8 cellular contexts compared by ENCODE assay signal in genomic region chr19:52821206-52821960, GRCh38. TPM values are rescaled to one million over a fixed set of nuclear protein-coding genes. Genes with fewer than 3 reads are reported as not detected.
DNase-seq lines count a peak whose midpoint lies in the region; ATAC-seq and TF ChIP-seq lines count a peak whose summit lies in the region.
"Not testable (repeated sequence)": the region's sequence is repeated elsewhere in the genome, so short reads cannot be mapped to it uniquely, and the experiment has no call there.

Gene ZNF28, minus strand, starts transcription at chr19:52821633. Its CDS starts 3,675 bp downstream, at chr19:52817958.

- no CpG with 5 or more reads among the region's 44 CpGs for WGBS in trophoblast cell (ENCODE audit: extremely low coverage, insufficient coverage, insufficient read length)

- H3K4ac ChIP-seq in trophoblast cell (ENCODE audit: low read depth, low read length): peak within 1 kb of the TSS; percentile 34

- H2BK12ac ChIP-seq in trophoblast cell (ENCODE audit: low read length): not testable (repeated sequence)

- H3K79me2 ChIP-seq in trophoblast cell (ENCODE audit: control insufficient read depth, insufficient read depth, low read length, poor library complexity): not testable (repeated sequence)

- H3K14ac ChIP-seq in trophoblast cell (ENCODE audit: low read length): peak within 1 kb of the TSS; percentile 64

- H2AK5ac ChIP-seq in trophoblast cell (ENCODE audit: low read length): not testable (repeated sequence)

- H3K79me1 ChIP-seq in trophoblast cell (ENCODE audit: low read length): not testable (repeated sequence)

- not testable (repeated sequence) for TF ChIP-seq CTCF in GM10266 (IDR thresholded peaks at IDR 0.05; ENCODE audit: control insufficient read depth, insufficient read depth, low read depth, missing control alignments)

- H2BK5ac ChIP-seq in trophoblast cell (ENCODE audit: low read depth, low read length, poor library complexity): not testable (repeated sequence)

- H3K23ac ChIP-seq in trophoblast cell (ENCODE audit: low read length): not testable (repeated sequence)

- not testable (repeated sequence) for H2BK120ac ChIP-seq in trophoblast cell (ENCODE audit: insufficient read depth, low read length, poor library complexity)

- peak within 1 kb of the TSS; percentile 62 for H3K4me2 ChIP-seq in trophoblast cell (ENCODE audit: low read length)

- peak within 1 kb of the TSS; percentile 60 for H3K4me3 ChIP-seq in trophoblast cell (ENCODE audit: low read depth, low read length)

- intact Hi-C loops in left cardiac atrium (cut with DNase I): loop anchor here in 1 of 2 donors (2.0 kb wide), 1 partner anchor 33 kb away; no protein-coding TSS in a partner anchor

- not testable (repeated sequence) for H3K18ac ChIP-seq in trophoblast cell (ENCODE audit: low read length)

- DNase-seq in GM10266 (ENCODE audit: extremely low spot score) (peak; percentile 27), NCI-H1092 (lab: John Stamatoyannopoulos, UW) (peak; percentile 12), T-helper 9 cell (peak; percentile 38), amygdala (lab: John Stamatoyannopoulos, UW) (peak in 52 of 56 donors; percentile 2 to 85 (median 30)), left cardiac atrium (peak; percentile 88), trophoblast cell (peak; percentile 43 to 53)

- not testable (repeated sequence) for H4K12ac ChIP-seq in trophoblast cell (ENCODE audit: low read depth, low read length)

- H4K91ac ChIP-seq in trophoblast cell (ENCODE audit: low read depth, low read length): peak within 1 kb of the TSS; percentile 62

- H3K27me3 ChIP-seq in trophoblast cell (ENCODE audit: insufficient read depth, low read length): not testable (repeated sequence)

- H3K9ac ChIP-seq in trophoblast cell (ENCODE audit: low read length): peak within 1 kb of the TSS; percentile 40

- H3K9me3 ChIP-seq in trophoblast cell (ENCODE audit: insufficient read depth, low read depth, low read length): not testable (repeated sequence)

- not testable (repeated sequence) for H3K27ac ChIP-seq in trophoblast cell (ENCODE audit: low read depth, low read length); temporal lobe (ENCODE audit: low read depth, low read length)

- H3K4me1 ChIP-seq in trophoblast cell (ENCODE audit: control insufficient read depth in 1 of 2, insufficient read depth in 2 of 2, low read length in 2 of 2): not testable (repeated sequence)

- peak within 1 kb of the TSS; percentile 79 for H4K8ac ChIP-seq in trophoblast cell (ENCODE audit: low read depth, low read length)

- H2AFZ ChIP-seq in trophoblast cell (ENCODE audit: insufficient read depth, low read length, poor library complexity): not testable (repeated sequence)

- ATAC-seq in HG02623 (IDR thresholded peaks at IDR 0.05; ENCODE audit: unreplicated experiment): peak; percentile 93
- ATAC-seq in left cardiac atrium: peak; percentile 100

- H3K36me3 ChIP-seq in trophoblast cell (ENCODE audit: control insufficient read depth in 1 of 2, insufficient read depth in 2 of 2, low read length in 2 of 2): not testable (repeated sequence)

RNA-seq across cellular contexts. Expression of gene ZNF28, which starts in this region (rescaled TPM):
- total RNA-seq in left cardiac atrium (1 to 10 TPM; 8.6 to 9.0 TPM), temporal lobe (27.0 TPM)
- polyA plus RNA-seq in trophoblast cell (2013): 29.0 and 29.8 TPM in 2 replicates

Comparison
In these comparisons a context has a peak if more than half of its experiments do, and no peak if none do; other contexts are left out.
1. DNase-seq: peak in every context shown above with its lines; median percentile 88 in left cardiac atrium; 48 in trophoblast cell; 38 in T-helper 9 cell; 30 in amygdala; 27 in GM10266; 12 in NCI-H1092.